11 cellular contexts compared by ENCODE assay signal in the genomic region with DNA sequence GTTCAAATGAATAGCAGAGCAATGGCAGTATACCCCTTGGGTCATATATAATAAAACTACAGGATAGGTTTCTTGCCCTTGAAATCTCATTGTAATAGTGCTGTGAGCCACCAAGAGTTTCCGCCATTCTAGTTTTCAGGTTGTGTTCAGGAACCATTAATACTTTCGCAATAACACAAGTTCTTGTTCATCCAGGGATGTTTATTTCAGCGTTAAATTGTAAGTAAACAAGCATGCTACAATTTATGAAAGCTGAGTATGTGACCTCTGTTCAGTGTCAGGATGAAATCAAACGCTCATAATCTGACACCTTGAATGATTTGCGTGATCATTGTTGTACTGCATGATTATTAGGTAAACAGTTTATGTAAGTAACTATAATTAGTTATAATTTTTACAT. TPM values are rescaled to one million over a fixed set of nuclear protein-coding genes. Genes with fewer than 3 reads are reported as not detected.
DNase-seq lines count a peak whose midpoint lies in the region; ATAC-seq and TF ChIP-seq lines count a peak whose summit lies in the region.
"Had no signal": no experiment of that assay in that cellular context is flagged by ENCODE, and none has a peak within 500 bp of the region (broad histone marks: within the 10 kb centered on the region; RNA-seq: fewer than 3 reads in every experiment).

No MANE protein-coding gene starts in this region.

- ATAC-seq in GM18505 (IDR thresholded peaks at IDR 0.05; ENCODE audit: unreplicated experiment): no peak

- no peak for DNase-seq in A673 (ENCODE audit: low spot score)
- DNase-seq in SK-N-MC (ENCODE audit: low read depth, low spot score): no peak
- no peak for DNase-seq in neural progenitor cell (ENCODE audit: low spot score)
- DNase-seq in smooth muscle cell (lab: John Stamatoyannopoulos, UW; ENCODE audit: unreplicated experiment): no peak
- DNase-seq in DMS79 (lab: John Stamatoyannopoulos, UW): no peak
- DNase-seq: DMS53, H7 had no signal

- H3K79me2 ChIP-seq in neural progenitor cell (ENCODE audit: low read depth) (peaks cover 85% of the 10 kb centered on the region), smooth muscle cell (ENCODE audit: low read depth) (peaks cover 47% of the 10 kb centered on the region)

- no peak overlapping the region for H3K4me3 Mint-ChIP-seq in neural progenitor cell
- H3K4me3 Mint-ChIP-seq: GM23338 had no signal

- CTCF ChIA-PET in A673 (lab: Charles Lee): interaction anchor here (0.6 kb wide), 1 partner anchor 438 kb away, joined by 8 read pairs; no protein-coding TSS in a partner anchor

- H3K9me3 ChIP-seq in A673 (ENCODE audit: low read depth, low read length, poor library complexity, severe bottlenecking) (no peaks in the 10 kb centered on the region), SK-N-MC (ENCODE audit: low read depth, low read length) (no peaks in the 10 kb centered on the region), neural progenitor cell (ENCODE audit: low read depth) (no peaks in the 10 kb centered on the region), smooth muscle cell (replicated peaks; ENCODE audit: low read depth) (no peaks in the 10 kb centered on the region)

- H3K36me3 Mint-ChIP-seq in neural progenitor cell: no peaks in the 10 kb centered on the region

- peaks cover 12% of the 10 kb centered on the region for H3F3A ChIP-seq in neural progenitor cell (ENCODE audit: low read depth)
- H3F3A ChIP-seq in smooth muscle cell (ENCODE audit: low read depth): no peaks in the 10 kb centered on the region

- H3K9me3 Mint-ChIP-seq in neural progenitor cell: no peaks in the 10 kb centered on the region
- H3K9me3 Mint-ChIP-seq: GM23338 had no signal

- no peak overlapping the region for H3K9ac ChIP-seq in SK-N-MC (ENCODE audit: insufficient read length)
- H3K9ac ChIP-seq in neural progenitor cell: no peak overlapping the region
- H3K9ac ChIP-seq in smooth muscle cell (ENCODE audit: low read depth): no peak overlapping the region

- H3K27ac ChIP-seq in A673 (ENCODE audit: low read depth, low read length, poor library complexity, severe bottlenecking) (peak overlapping the region; percentile 73), SK-N-MC (peak overlapping the region; percentile 74; the same call in 1 of the 2 replicates), neural progenitor cell (peak overlapping the region; percentile 71), smooth muscle cell (ENCODE audit: low read depth) (no peak overlapping the region)

- TF ChIP-seq EP300 in Ishikawa (IDR thresholded peaks at IDR 0.05; ENCODE audit: borderline replicate concordance): no peak

- TF ChIP-seq CTCF in A673 (conservative IDR thresholded peaks at IDR 0.05; ENCODE audit: low read depth, low read length) (no peak), neural progenitor cell (IDR thresholded peaks at IDR 0.05) (no peak), smooth muscle cell (IDR thresholded peaks at IDR 0.05; ENCODE audit: borderline replicate concordance, insufficient read depth, poor library complexity, severe bottlenecking) (no peak)

- H2AFZ ChIP-seq in neural progenitor cell (replicated peaks): no peak overlapping the region
- H2AFZ ChIP-seq in smooth muscle cell (ENCODE audit: low read depth): no peak overlapping the region
- H2AFZ ChIP-seq: GM23338 had no signal

- H4K20me1 ChIP-seq in neural progenitor cell (ENCODE audit: low read depth): peaks cover 25% of the 10 kb centered on the region
- H4K20me1 ChIP-seq in smooth muscle cell (ENCODE audit: low read depth): peaks cover 99% of the 10 kb centered on the region

- POLR2A ChIA-PET in A673 (lab: Charles Lee; ENCODE audit: low non-redundant PET): interaction anchor here (0.5 kb wide), 1 partner anchor 10 kb away, joined by 3 read pairs; no protein-coding TSS in a partner anchor

- H3K4me1 ChIP-seq in A673 (ENCODE audit: insufficient read depth, low read length, poor library complexity, severe bottlenecking) (peaks cover 43% of the 10 kb centered on the region), neural progenitor cell (peaks cover 17% of the 10 kb centered on the region), smooth muscle cell (ENCODE audit: low read depth) (peaks cover 10% of the 10 kb centered on the region)

- no peak overlapping the region for H3K4me3 ChIP-seq in A673 (ENCODE audit: low read depth, low read length, poor library complexity, severe bottlenecking)
- H3K4me3 ChIP-seq in SK-N-MC: peak overlapping the region; percentile 31; the same call in 1 of the 2 replicates
- no peak overlapping the region for H3K4me3 ChIP-seq in neural progenitor cell
- H3K4me3 ChIP-seq in smooth muscle cell: no peak overlapping the region
- H3K4me3 ChIP-seq: GM23338 had no signal

- no peak overlapping the region for H3K27ac Mint-ChIP-seq in neural progenitor cell
- H3K27ac Mint-ChIP-seq: GM23338 had no signal

- H3K27me3 ChIP-seq in A673 (replicated peaks; ENCODE audit: insufficient read depth, low read depth, low read length, poor library complexity): no peaks in the 10 kb centered on the region
- H3K27me3 ChIP-seq in neural progenitor cell: no peaks in the 10 kb centered on the region
- H3K27me3 ChIP-seq in smooth muscle cell (ENCODE audit: low read depth): no peaks in the 10 kb centered on the region

- H3K4me2 ChIP-seq in neural progenitor cell: no peak overlapping the region
- H3K4me2 ChIP-seq in smooth muscle cell: no peak overlapping the region
- H3K4me2 ChIP-seq: GM23338 had no signal

- WGBS in smooth muscle cell (ENCODE audit: low lambda C conversion rate): 96% methylated on average over 5 of the region's 5 CpGs

- TF ChIP-seq RAD21 in Ishikawa (IDR thresholded peaks at IDR 0.05; ENCODE audit: low read depth): no peak

- TF ChIP-seq POLR2A in GM18505 (IDR thresholded peaks at IDR 0.05; ENCODE audit: borderline replicate concordance, extremely low read depth, insufficient read depth, insufficient read length): no peak

- peaks cover 13% of the 10 kb centered on the region for H3K4me1 Mint-ChIP-seq in neural progenitor cell

- H3K36me3 ChIP-seq in A673 (ENCODE audit: insufficient read depth, low read length, poor library complexity, severe bottlenecking) (no peaks in the 10 kb centered on the region), SK-N-MC (ENCODE audit: insufficient read depth, low read length) (no peaks in the 10 kb centered on the region), neural progenitor cell (no peaks in the 10 kb centered on the region), smooth muscle cell (ENCODE audit: low read depth) (no peaks in the 10 kb centered on the region)

- no TSS peak for BruUV-seq in A673 (replicated peaks; lab: Mats Ljungman, UMichigan)

- no peaks in the 10 kb centered on the region for H3K27me3 Mint-ChIP-seq in neural progenitor cell (ENCODE audit: insufficient read depth, low read depth)
- H3K27me3 Mint-ChIP-seq: B cell had no signal

- intact Hi-C loops in A673 (cut with micrococcal nuclease; ENCODE audit: unreplicated experiment): no loop called here

TF ChIP-seq in Ishikawa, 13 proteins besides CTCF, POLR2A, EP300 and RAD21:
- TF ChIP-seq CEBPB (IDR thresholded peaks at IDR 0.05) (0 out of 2 replicates have a peak, but pooled peaks have one; percentile 18), FOXM1 (IDR thresholded peaks at IDR 0.05; ENCODE audit: borderline replicate concordance, low read depth) (no peak)
TF ChIP-seq in Ishikawa: peak in this region for 1.

RNA-seq across cellular contexts. Expression of a gene that starts 22.8 kb away (rescaled TPM):
- total RNA-seq in A673 (2021) (21.7 and 22.2 TPM in 2 replicates), neural progenitor cell (ENCODE audit: low replicate concordance) (17.0 and 25.6 TPM in 2 replicates), smooth muscle cell (39.2 and 40.5 TPM in 2 replicates)
- 28.9 and 51.5 TPM in 2 replicates for polyA plus RNA-seq in smooth muscle cell

RNA-seq across cellular contexts. Expression of a gene that starts 24.0 kb away (rescaled TPM):
- 32.9 and 33.6 TPM in 2 replicates for total RNA-seq in A673 (2021)
- total RNA-seq in neural progenitor cell (ENCODE audit: low replicate concordance): 51.8 and 75.0 TPM in 2 replicates
- total RNA-seq in smooth muscle cell: 17.2 and 22.8 TPM in 2 replicates
- 35.3 and 36.6 TPM in 2 replicates for polyA plus RNA-seq in smooth muscle cell
